Comparison of ENCODE assay signal across 18 cellular contexts in the genomic region with DNA sequence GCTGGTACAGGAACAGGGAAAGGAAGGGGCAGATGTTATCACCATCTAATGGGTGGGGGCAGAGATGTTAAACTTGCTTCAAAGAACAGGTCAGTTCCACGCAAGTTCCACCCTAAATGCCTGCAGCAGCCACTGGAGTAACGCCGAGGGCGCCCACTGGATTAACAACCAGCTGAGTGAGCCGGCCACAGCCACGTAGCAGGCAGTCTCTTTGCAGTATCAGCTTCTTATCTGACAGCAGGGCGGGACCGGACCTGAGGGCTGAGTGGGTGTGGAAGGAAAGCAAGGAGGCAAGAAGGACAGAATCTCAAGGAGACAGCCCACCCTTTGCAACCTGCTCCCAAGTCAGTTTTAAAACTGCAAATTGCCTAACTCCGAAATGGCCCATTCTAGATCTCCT. TPM values are rescaled to one million over a fixed set of nuclear protein-coding genes. Genes with fewer than 3 reads are reported as not detected.
DNase-seq lines count a peak whose midpoint lies in the region; ATAC-seq and TF ChIP-seq lines count a peak whose summit lies in the region.
"Had no signal": no experiment of that assay in that cellular context is flagged by ENCODE, and none has a peak within 500 bp of the region (broad histone marks: within the 10 kb centered on the region; RNA-seq: fewer than 3 reads in every experiment).

No MANE protein-coding gene starts in this region.

- no peaks in the 10 kb centered on the region for H3K36me3 Mint-ChIP-seq in chondrocyte (ENCODE audit: low read depth)
- H3K36me3 Mint-ChIP-seq in T-helper 17 cell (ENCODE audit: low read depth) = peaks cover 6% of the 10 kb centered on the region

- CTCF ChIA-PET in SK-N-SH (lab: Yijun Ruan, JAX) = no interaction called here

- H3K4me1 Mint-ChIP-seq in chondrocyte (ENCODE audit: low read depth) (peaks cover 3% of the 10 kb centered on the region), T-helper 17 cell (peaks cover 14% of the 10 kb centered on the region)

- H2AFZ ChIP-seq in SK-N-SH (ENCODE audit: low read depth) = no peak overlapping the region
- H2AFZ ChIP-seq in mesenchymal stem cell (ENCODE audit: low read depth, low read length) = no peak overlapping the region
- H2AFZ ChIP-seq in Karpas-422 (ENCODE audit: low read length) = no peak overlapping the region

- H3K4me3 Mint-ChIP-seq in chondrocyte (ENCODE audit: unreplicated experiment) (no peak overlapping the region), T-helper 17 cell (no peak overlapping the region)
- H3K4me3 Mint-ChIP-seq: HFFc6 had no signal

- H3K4ac ChIP-seq in mesenchymal stem cell (ENCODE audit: low read depth in 1 of 2, low read length in 2 of 2) = no peak overlapping the region

- H2BK120ac ChIP-seq in mesenchymal stem cell (ENCODE audit: low read depth, low read length) = no peak overlapping the region

- no peaks in the 10 kb centered on the region for H3F3A ChIP-seq in SK-N-SH (replicated peaks; ENCODE audit: insufficient read depth)

- H4K91ac ChIP-seq in mesenchymal stem cell (ENCODE audit: low read length) = no peak overlapping the region

- H4K8ac ChIP-seq in mesenchymal stem cell (ENCODE audit: low read length) = no peak overlapping the region

- no peaks in the 10 kb centered on the region for H3K79me2 ChIP-seq in SK-N-SH (ENCODE audit: insufficient read depth)
- H3K79me2 ChIP-seq in Karpas-422 (ENCODE audit: low read length) = no peaks in the 10 kb centered on the region

- no peak for TF ChIP-seq EP300 in SK-N-SH (IDR thresholded peaks at IDR 0.05; ENCODE audit: borderline replicate concordance in 1 of 2, low read depth in 1 of 2, low read length in 1 of 2)
- TF ChIP-seq EP300 in transverse colon (IDR thresholded peaks at IDR 0.05; ENCODE audit: low read depth) = no peak

- H3K9ac ChIP-seq in SK-N-SH (no peak overlapping the region), mesenchymal stem cell (ENCODE audit: low read length) (no peak overlapping the region), Karpas-422 (ENCODE audit: low read length) (no peak overlapping the region)
- H3K9ac ChIP-seq: BLaER1 treated with 17β-estradiol and CSF1 and Interleukin-3, amounts not matched to agents 10 nM and 100 nM had no signal

- H3K79me1 ChIP-seq in mesenchymal stem cell (replicated peaks; ENCODE audit: low read length, poor library complexity, severe bottlenecking) = peaks cover 18% of the 10 kb centered on the region

- WGBS in SK-N-SH (ENCODE audit: low lambda C conversion rate) = 73% methylated on average over 9 of the region's 9 CpGs
- WGBS in mesenchymal stem cell = 50% methylated on average over 9 of the region's 9 CpGs
- whole genome bisulfite sequencing in transverse colon (ENCODE audit: low coverage in 1 of 2), 2 donors = 73 to 90% methylated on average over 2 to 9 of the region's 9 CpGs

- no peak overlapping the region for H2BK5ac ChIP-seq in mesenchymal stem cell (ENCODE audit: low read depth, low read length, poor library complexity, severe bottlenecking)

- H3K4me1 ChIP-seq in SK-N-SH (ENCODE audit: control insufficient read depth in 1 of 2, insufficient read depth in 2 of 2, low read depth in 1 of 2, low read length in 1 of 2) (peaks cover 0 to 4% of the 10 kb centered on the region in 2 experiments; a peak in 1 of 4 replicates), mesenchymal stem cell (ENCODE audit: control insufficient read depth, insufficient read depth, low read depth, low read length) (peaks cover 3% of the 10 kb centered on the region), transverse colon (peaks cover 0 to 6% (median 2%) of the 10 kb centered on the region in 4 donors), Karpas-422 (ENCODE audit: low read length) (no peaks in the 10 kb centered on the region)

- TF ChIP-seq POLR2A in transverse colon (IDR thresholded peaks at IDR 0.05) = no peak

- intact Hi-C loops in transverse colon (cut with DNase I; ENCODE audit: low total_unique reads) = loop anchor here (5.0 kb wide), 1 partner anchor 1373 kb away; no protein-coding TSS in a partner anchor

- H3K9me3 ChIP-seq in SK-N-SH (no peaks in the 10 kb centered on the region), mesenchymal stem cell (ENCODE audit: control insufficient read depth, low read length) (no peaks in the 10 kb centered on the region), transverse colon (no peaks in the 10 kb centered on the region), T-helper 17 cell (ENCODE audit: control insufficient read depth, low read length, poor library complexity, severe bottlenecking) (no peaks in the 10 kb centered on the region), Karpas-422 (ENCODE audit: low read length) (no peaks in the 10 kb centered on the region)

- H3K4me3 ChIP-seq in SK-N-SH (ENCODE audit: low read depth in 2 of 2, low read length in 1 of 2) (no peak overlapping the region), mesenchymal stem cell (ENCODE audit: insufficient read depth in 1 of 2, low read depth in 1 of 2, low read length in 2 of 2) (no peak overlapping the region), transverse colon (no peak overlapping the region), Karpas-422 (ENCODE audit: low read length) (no peak overlapping the region)
- H3K4me3 ChIP-seq: BLaER1 treated with 17β-estradiol and CSF1 and Interleukin-3, amounts not matched to agents 10 nM and 100 nM had no signal

- H3K27ac ChIP-seq in SK-N-SH (ENCODE audit: low read depth in 2 of 2, low read length in 1 of 2) = no peak overlapping the region
- H3K27ac ChIP-seq in mesenchymal stem cell (ENCODE audit: low read length, poor library complexity, severe bottlenecking) = no peak overlapping the region
- H3K27ac ChIP-seq in transverse colon = no peak overlapping the region
- H3K27ac ChIP-seq in Karpas-422 (ENCODE audit: low read length) = no peak overlapping the region
- H3K27ac ChIP-seq: BLaER1 treated with 17β-estradiol and CSF1 and Interleukin-3, amounts not matched to agents 10 nM and 100 nM had no signal

- no peaks in the 10 kb centered on the region for H3K36me3 ChIP-seq in SK-N-SH (replicated peaks in 1 of 2; ENCODE audit: control insufficient read depth in 1 of 2, insufficient read depth in 2 of 2, low read length in 1 of 2)
- peaks cover 0 to 7% of the 10 kb centered on the region in 2 experiments for H3K36me3 ChIP-seq in mesenchymal stem cell (ENCODE audit: control insufficient read depth in 1 of 2, insufficient read depth in 2 of 2, low read depth in 1 of 2, low read length in 2 of 2)
- H3K36me3 ChIP-seq in transverse colon = no peaks in the 10 kb centered on the region
- no peaks in the 10 kb centered on the region for H3K36me3 ChIP-seq in Karpas-422 (ENCODE audit: insufficient read depth, low read length)

- H3K18ac ChIP-seq in mesenchymal stem cell (ENCODE audit: low read depth in 1 of 2, low read length in 2 of 2) = no peak overlapping the region

- peak overlapping the region; percentile 12 for H3K27ac Mint-ChIP-seq in chondrocyte (ENCODE audit: unreplicated experiment)
- no peak overlapping the region for H3K27ac Mint-ChIP-seq in T-helper 17 cell
- H3K27ac Mint-ChIP-seq: HFFc6 had no signal

- H4K20me1 ChIP-seq in SK-N-SH (ENCODE audit: insufficient read depth) (no peaks in the 10 kb centered on the region), Karpas-422 (ENCODE audit: insufficient read depth, low read depth, low read length) (0 out of 2 replicates have a peak, but pooled peaks cover 3% of the 10 kb centered on the region)
- H4K20me1 ChIP-seq: BLaER1 treated with 17β-estradiol and CSF1 and Interleukin-3, amounts not matched to agents 10 nM and 100 nM had no signal

- H3K9me3 Mint-ChIP-seq in chondrocyte (ENCODE audit: low read depth) = no peaks in the 10 kb centered on the region
- H3K9me3 Mint-ChIP-seq: HFFc6 had no signal

- DNase-seq in SK-N-SH = peak; percentile 25
- DNase-seq in chondrocyte (ENCODE audit: low spot score) = peak; percentile 84
- no peak for DNase-seq in mesenchymal stem cell
- DNase-seq in transverse colon = peak; percentile 50
- no peak for DNase-seq in COLO829 (ENCODE audit: low spot score)
- DNase-seq in T-helper 17 cell = no peak
- no peak for DNase-seq in Karpas-422
- DNase-seq: 8988T; activated CD8-positive, alpha-beta memory T cell treated with anti-CD3 and anti-CD28 coated beads for 24 hours; aorta; DMS79 treated with DMSO at 0.1 percent for 48 hours; HFFc6; NCI-H2081 treated with DMSO at 0.1 percent for 48 hours; NCI-H526 treated with DMSO at 0.1 percent for 48 hours; stimulated activated CD4-positive, alpha-beta T cell treated with anti-CD3 and anti-CD28 coated beads, Interleukin-4, amount 100 ng/mL, for 24 hours; stimulated activated CD8-positive, alpha-beta memory T cell treated with anti-CD3 and anti-CD28 coated beads, Interleukin-4, amount 100 ng/mL, for 48 hours had no signal

- H2AK5ac ChIP-seq in mesenchymal stem cell (ENCODE audit: low read length, severe bottlenecking) = peak overlapping the region; percentile 69

- H2BK12ac ChIP-seq in mesenchymal stem cell (ENCODE audit: low read length in 2 of 2) = no peak overlapping the region

- H3K9me2 ChIP-seq in SK-N-SH (no peaks in the 10 kb centered on the region), Karpas-422 (replicated peaks; ENCODE audit: insufficient read depth, low read length) (no peaks in the 10 kb centered on the region)

- in situ Hi-C loops in transverse colon (cut with MboI; ENCODE audit: low pct_ligation_motif_present in 1 of 4, low pct_unique_long_range_greater_than_20kb in 1 of 4, low sequenced_read_pairs in 3 of 4) = no loop called here

- no peaks in the 10 kb centered on the region for H3K27me3 Mint-ChIP-seq in chondrocyte (ENCODE audit: low read depth)
- H3K27me3 Mint-ChIP-seq in T-helper 17 cell = no peaks in the 10 kb centered on the region

- H2BK15ac ChIP-seq in mesenchymal stem cell (ENCODE audit: low read depth, poor library complexity, severe bottlenecking) = no peak overlapping the region

- POLR2A ChIA-PET in SK-N-SH (lab: Yijun Ruan, JAX) = no interaction called here

- TF ChIP-seq CTCF in SK-N-SH (IDR thresholded peaks at IDR 0.05) (no peak), chondrocyte (IDR thresholded peaks at IDR 0.05) (no peak), transverse colon (IDR thresholded peaks at IDR 0.05) (no peak)

- TF ChIP-seq RAD21 in SK-N-SH (IDR thresholded peaks at IDR 0.05; ENCODE audit: low read length) = no peak

- no peaks in the 10 kb centered on the region for H3K27me3 ChIP-seq in SK-N-SH (ENCODE audit: insufficient read depth)
- H3K27me3 ChIP-seq in mesenchymal stem cell (ENCODE audit: control insufficient read depth in 1 of 2, insufficient read depth in 1 of 2, low read length in 2 of 2) = no peaks in the 10 kb centered on the region
- H3K27me3 ChIP-seq in transverse colon = no peaks in the 10 kb centered on the region
- H3K27me3 ChIP-seq in Karpas-422 (ENCODE audit: low read length) = no peaks in the 10 kb centered on the region
- H3K27me3 ChIP-seq: BLaER1 treated with 17β-estradiol and CSF1 and Interleukin-3, amounts not matched to agents 10 nM and 100 nM had no signal

- H3K23ac ChIP-seq in mesenchymal stem cell (ENCODE audit: low read length in 2 of 2) = no peak overlapping the region

- no peak for ATAC-seq in SK-N-SH treated with all-trans-retinoic acid at 6 μM for 48 hours
- no peak for ATAC-seq in T-helper 17 cell

- H3K4me2 ChIP-seq in SK-N-SH (no peak overlapping the region), mesenchymal stem cell (ENCODE audit: low read length, poor library complexity, severe bottlenecking) (no peak overlapping the region), Karpas-422 (ENCODE audit: low read depth, low read length, poor library complexity, severe bottlenecking) (no peak overlapping the region)
- H3K4me2 ChIP-seq: BLaER1 treated with 17β-estradiol and CSF1 and Interleukin-3, amounts not matched to agents 10 nM and 100 nM had no signal

- peak overlapping the region in 1 of 2 experiments; percentile 74 for H3K14ac ChIP-seq in mesenchymal stem cell (ENCODE audit: low read length in 2 of 2)

RNA-seq across cellular contexts. Expression of gene FOXN3, which starts 38.4 kb away (rescaled TPM):
- polyA plus RNA-seq in SK-N-SH (2012; rRNA removed) = 9.8 and 12.0 TPM in 2 replicates
- 10.5 and 11.9 TPM in 2 replicates for polyA plus RNA-seq in SK-N-SH (2012; cell fraction: cytosol; rRNA removed)
- polyA plus RNA-seq in SK-N-SH (2012; cell fraction: nucleus; rRNA removed) = 9.6 and 9.8 TPM in 2 replicates
- total RNA-seq in chondrocyte (129 to 161 TPM (median 155 TPM) in 3 replicates), transverse colon (100 to 1,000 TPM in 3 of 4 donors, 10 to 100 TPM in 1; 66.1 to 130 (median 109) TPM), T-helper 17 cell (100 to 1,000 TPM; 116 to 117 TPM)
- polyA plus RNA-seq in mesenchymal stem cell (2013, experiment 1 of 2) = 28.2 TPM
- polyA plus RNA-seq in mesenchymal stem cell (2013, experiment 2 of 2) = 27.4 TPM
- 8.9 and 13.8 TPM in 2 replicates for total RNA-seq in Karpas-422 (2014; rRNA removed; shearing (Covaris generic); ENCODE audit: low replicate concordance)

Comparison
In these comparisons a context has a peak if more than half of its experiments do, and no peak if none do; other contexts are left out.
1. DNase-seq: peak in SK-N-SH (single experiment), chondrocyte (single experiment) and transverse colon (single experiment); none in mesenchymal stem cell (single experiment), COLO829 (single experiment), T-helper 17 cell (0 of 3) and Karpas-422 (single experiment).